In genomic region chr14:23299986-23300686, GRCh38 we compare ENCODE assay signal across 8 cellular contexts. TPM values are rescaled to one million over a fixed set of nuclear protein-coding genes. Genes with fewer than 3 reads are reported as not detected.
DNase-seq lines count a peak whose midpoint lies in the region; ATAC-seq, FAIRE-seq and TF ChIP-seq lines count a peak whose summit lies in the region.

No MANE protein-coding gene starts in this region.

- H3K36me3 ChIP-seq in HCT116 (ENCODE audit: control insufficient read depth in 1 of 2, insufficient read depth in 2 of 2, low read length in 2 of 2) = no peaks in the 10 kb centered on the region
- H3K36me3 ChIP-seq in small intestine (ENCODE audit: control insufficient read depth in 2 of 2, insufficient read depth in 2 of 2, low read length in 2 of 2) = peaks cover 0 to 2% of the 10 kb centered on the region in 2 donors

- FAIRE-seq in small intestine (lab: Jason Lieb, UNC) (no peak), frontal cortex (lab: Jason Lieb, UNC) (no peak)

- RAD21 ChIA-PET in HCT116 (lab: Charles Lee; ENCODE audit: low non-redundant PET in 1 of 2, low total read pairs in 2 of 2, uncharacterized antibody in 2 of 2, unreplicated experiment in 2 of 2) = interaction anchor here in 1 of 2 experiments (0.7 kb wide), 1 partner anchor 80 kb away, joined by 4 read pairs; no protein-coding TSS in a partner anchor

- H4K20me1 ChIP-seq in HCT116 (ENCODE audit: insufficient read depth) = no peaks in the 10 kb centered on the region

- no peaks in the 10 kb centered on the region for H3K9me2 ChIP-seq in HCT116 (ENCODE audit: insufficient read depth)

- no peak for ATAC-seq in HCT116
- no peak for ATAC-seq in right cardiac atrium
- no peak for ATAC-seq in HG03280 (IDR thresholded peaks at IDR 0.05; ENCODE audit: unreplicated experiment)

- no peak for TF ChIP-seq RAD21 in HCT116 (IDR thresholded peaks at IDR 0.05; ENCODE audit: low read depth)

- peaks cover 13 to 35% of the 10 kb centered on the region in 2 experiments for H3K4me1 ChIP-seq in HCT116 (ENCODE audit: control insufficient read depth in 1 of 2, insufficient read depth in 2 of 2, low read length in 2 of 2)
- H3K4me1 ChIP-seq in right cardiac atrium (ENCODE audit: control insufficient read depth, insufficient read depth, low read length) = peaks cover 6% of the 10 kb centered on the region
- H3K4me1 ChIP-seq in small intestine (ENCODE audit: control insufficient read depth in 2 of 2, insufficient read depth in 1 of 2, low read depth in 1 of 2, low read length in 1 of 2) = no peaks in the 10 kb centered on the region

- H3K4me2 ChIP-seq in HCT116 (ENCODE audit: low read length) = peak overlapping the region; percentile 95

- DNase-seq in HCT116 (ENCODE audit: low read depth, low spot score) (no peak), right cardiac atrium (no peak), small intestine (no peak), DMS114 treated with DMSO at 0.1 percent for 48 hours (lab: John Stamatoyannopoulos, UW; ENCODE audit: unreplicated experiment) (no peak), frontal cortex (ENCODE audit: low spot score in 2 of 2) (no peak), SKM-1 treated with dmso at 0.1 percent for 144 hours (lab: John Stamatoyannopoulos, UW; ENCODE audit: unreplicated experiment) (no peak)

- TF ChIP-seq POLR2A in HCT116 (IDR thresholded peaks at IDR 0.05; ENCODE audit: borderline replicate concordance, extremely low read depth, insufficient read depth, insufficient read length) = no peak

- H3K9me3 ChIP-seq in HCT116 (ENCODE audit: control insufficient read depth in 1 of 2, insufficient read depth in 1 of 2, low read depth in 1 of 2, low read length in 2 of 2) = no peaks in the 10 kb centered on the region
- H3K9me3 ChIP-seq in right cardiac atrium (ENCODE audit: control insufficient read depth, low read length) = no peaks in the 10 kb centered on the region
- no peaks in the 10 kb centered on the region for H3K9me3 ChIP-seq in small intestine (ENCODE audit: control insufficient read depth, low read depth)

- H3K4me3 ChIP-seq in HCT116 (replicated peaks in 1 of 2; ENCODE audit: low read depth in 1 of 2, low read length in 2 of 2) (peak overlapping the region; percentile 49 to 64), WI38 (ENCODE audit: low read depth, low read length) (peak overlapping the region; percentile 64), right cardiac atrium (ENCODE audit: low read length) (peak overlapping the region; percentile 65), small intestine (ENCODE audit: low read depth in 1 of 2, low read length in 2 of 2) (peak overlapping the region in 1 of 2 donors; percentile 64)

- CTCF ChIA-PET in HCT116 (lab: Charles Lee) = interaction anchor here (0.7 to 4.8 kb wide), 10 partner anchors 13 to 294 kb away, joined by 3 to 27 read pairs (median 4); partner anchors contain the start of genes HOMEZ and PABPN1

- no peaks in the 10 kb centered on the region for H3K79me2 ChIP-seq in HCT116 (ENCODE audit: insufficient read depth, low read length)

- no peak overlapping the region for H2AFZ ChIP-seq in HCT116 (ENCODE audit: low read depth, low read length, poor library complexity, severe bottlenecking)

- H3K27me3 ChIP-seq in HCT116 (ENCODE audit: insufficient read depth, low read length) (no peaks in the 10 kb centered on the region), right cardiac atrium (ENCODE audit: control insufficient read depth, insufficient read depth) (no peaks in the 10 kb centered on the region), small intestine (ENCODE audit: control insufficient read depth in 2 of 2, insufficient read depth in 2 of 2, low read length in 2 of 2) (no peaks in the 10 kb centered on the region)

- POLR2A ChIA-PET in HCT116 (lab: Charles Lee) = interaction anchor here (0.7 kb wide), 1 partner anchor 8 kb away, joined by 3 read pairs; no protein-coding TSS in a partner anchor

- peak overlapping the region; percentile 82 for H3K9ac ChIP-seq in HCT116 (ENCODE audit: low read length)

- intact Hi-C loops in HCT116 (cut with micrococcal nuclease) (loop anchor here (1.0 to 10.0 kb wide), 3 partner anchors 35 to 315 kb away; partner anchors contain the start of gene AJUBA), right cardiac atrium (cut with DNase I) (loop anchor here in 1 of 4 donors (10.0 kb wide), 1 partner anchor 175 kb away; no protein-coding TSS in a partner anchor)

- TF ChIP-seq CTCF in HCT116 (IDR thresholded peaks at IDR 0.05 in 2 of 3, conservative IDR thresholded peaks at IDR 0.05 in 1 of 3; ENCODE audit: borderline replicate concordance in 1 of 3, insufficient read depth in 1 of 3, low read depth in 2 of 3, low read length in 2 of 3) = no peak
- no peak for TF ChIP-seq CTCF in WI38 (IDR thresholded peaks at IDR 0.05; ENCODE audit: low read depth, low read length)

- H3K27ac ChIP-seq in HCT116 (ENCODE audit: low read depth, low read length) (peak overlapping the region; percentile 96), right cardiac atrium (ENCODE audit: low read length) (peak overlapping the region; percentile 94), small intestine (ENCODE audit: low read depth in 1 of 2, low read length in 1 of 2) (peak overlapping the region; percentile 93 to 98)

- no TSS peak for BruUV-seq in HCT116 (replicated peaks; lab: Mats Ljungman, UMichigan)

- 52% methylated on average over 10 of the region's 10 CpGs for WGBS in right cardiac atrium
- WGBS in small intestine, 3 donors = 52 to 66% (median 56%) methylated on average over 10 of the region's 10 CpGs

TF ChIP-seq in HCT116, 20 proteins besides CTCF, POLR2A, EP300 and RAD21 (continues in another document):
- TF ChIP-seq SIN3A (IDR thresholded peaks at IDR 0.05; ENCODE audit: low read depth) (no peak), SRF (IDR thresholded peaks at IDR 0.05; ENCODE audit: low read depth) (no peak), REST (IDR thresholded peaks at IDR 0.05; ENCODE audit: low read depth) (no peak), YY1 (IDR thresholded peaks at IDR 0.05; ENCODE audit: extremely low read depth, insufficient replicate concordance, low read depth, low read length) (no peak), EGR1 (IDR thresholded peaks at IDR 0.05; ENCODE audit: low read depth) (no peak), CEBPB (IDR thresholded peaks at IDR 0.05; ENCODE audit: low read depth) (no peak), EZH2phosphoT487 (IDR thresholded peaks at IDR 0.05; ENCODE audit: borderline replicate concordance) (no peak), MAX (IDR thresholded peaks at IDR 0.05) (no peak), EZH2 (IDR thresholded peaks at IDR 0.05) (no peak), TCF7L2 (IDR thresholded peaks at IDR 0.05; ENCODE audit: borderline replicate concordance, extremely low read depth, insufficient read depth, insufficient read length) (no peak), ELF1 (IDR thresholded peaks at IDR 0.05; ENCODE audit: borderline replicate concordance, low read depth) (no peak), ZFX (IDR thresholded peaks at IDR 0.05) (no peak)

RNA-seq across cellular contexts. Expression of gene PPP1R3E, which starts 2.5 kb away (rescaled TPM):
- total RNA-seq in HCT116 (2021; ENCODE audit: unreplicated experiment) (5.6 TPM), right cardiac atrium (10 to 100 TPM in 2 of 4 donors, 1 to 10 TPM in 2; 6.1 to 15.3 (median 10.6) TPM), frontal cortex (4.5 TPM)
- 2.6 and 4.2 TPM in 2 replicates for polyA plus RNA-seq in HCT116 (2012)
- polyA plus RNA-seq in right cardiac atrium (7.9 TPM), small intestine (10 to 100 TPM in 1 of 3 donors, 1 to 10 TPM in 2; 6.7 to 20.6 (median 8.4) TPM)

RNA-seq across cellular contexts. Expression of gene BCL2L2, which starts 6.5 kb away (rescaled TPM):
- total RNA-seq in HCT116 (2021; ENCODE audit: unreplicated experiment) (25.5 TPM), right cardiac atrium (10 to 100 TPM; 40.4 to 51.9 (median 48.8) TPM), frontal cortex (10.6 TPM)
- polyA plus RNA-seq in HCT116 (2012) = 32.9 and 34.4 TPM in 2 replicates
- polyA plus RNA-seq in right cardiac atrium (38.1 TPM), small intestine (10 to 100 TPM; 30.8 to 44.0 (median 31.5) TPM)

RNA-seq across cellular contexts. Expression of gene HOMEZ, which starts 14.2 kb away (rescaled TPM):
- 18.2 TPM for total RNA-seq in HCT116 (2021; ENCODE audit: unreplicated experiment)
- polyA plus RNA-seq in HCT116 (2012) = 12.5 and 15.7 TPM in 2 replicates
- 10 to 100 TPM in 2 of 4 donors, 1 to 10 TPM in 2; 8.4 to 12.7 (median 10.4) TPM for total RNA-seq in right cardiac atrium
- 9.8 TPM for polyA plus RNA-seq in right cardiac atrium
- 1 to 10 TPM; 3.2 to 9.1 (median 6.0) TPM for polyA plus RNA-seq in small intestine
- 2.0 TPM for total RNA-seq in frontal cortex

RNA-seq across cellular contexts. Expression of gene PABPN1, which starts 21.1 kb away (rescaled TPM):
- total RNA-seq in HCT116 (2021; ENCODE audit: unreplicated experiment) = 184 TPM
- polyA plus RNA-seq in HCT116 (2012) = 131 and 143 TPM in 2 replicates
- total RNA-seq in right cardiac atrium = 10 to 100 TPM; 93.6 to 97.9 (median 96.4) TPM
- 107 TPM for polyA plus RNA-seq in right cardiac atrium
- polyA plus RNA-seq in small intestine = 100 to 1,000 TPM; 119 to 170 (median 125) TPM
- total RNA-seq in frontal cortex = 70.1 TPM

RNA-seq across cellular contexts. Expression of gene SLC22A17, which starts 52.6 kb away (rescaled TPM):
- 5.9 TPM for total RNA-seq in HCT116 (2021; ENCODE audit: unreplicated experiment)
- 7.0 and 8.6 TPM in 2 replicates for polyA plus RNA-seq in HCT116 (2012)
- total RNA-seq in right cardiac atrium = 10 to 100 TPM; 42.4 to 72.5 (median 55.9) TPM
- 47.2 TPM for polyA plus RNA-seq in right cardiac atrium
- 10 to 100 TPM in 1 of 3 donors, 1 to 10 TPM in 1, under 1 TPM in 1; 0.67 to 12.7 (median 2.2) TPM for polyA plus RNA-seq in small intestine
- 154 TPM for total RNA-seq in frontal cortex
